ENCODE assay signal across 17 cellular contexts in the genomic region with DNA sequence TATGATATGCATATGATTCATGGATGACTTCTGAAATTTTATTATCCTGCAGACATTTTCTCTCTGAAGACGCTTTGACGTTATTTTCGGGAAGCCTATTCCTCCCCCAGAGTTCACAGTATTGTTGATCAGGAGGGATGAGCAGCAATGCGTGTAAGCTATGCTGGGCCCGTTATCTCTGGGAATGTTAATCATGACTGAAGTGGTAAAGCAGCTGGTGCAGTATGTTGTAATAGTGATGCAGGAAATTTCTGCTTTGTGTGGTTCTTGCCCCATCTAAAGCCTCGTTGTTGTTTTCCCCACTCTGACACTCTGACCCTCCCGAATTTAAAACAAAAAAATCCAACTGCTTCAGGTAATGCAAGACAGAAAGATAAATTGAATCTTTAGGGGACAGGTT.
"Had no signal": no experiment of that assay in that cellular context is flagged by ENCODE, and none has a peak within 500 bp of the region (broad histone marks: within the 10 kb centered on the region; RNA-seq: fewer than 3 reads in every experiment).

No MANE protein-coding gene starts in this region.

- H3K9me3 ChIP-seq: mucosa of descending colon, stomach, thoracic aorta had no signal

- H3K27me3 ChIP-seq: spleen, stomach had no signal

- H3K27ac ChIP-seq: coronary artery, parathyroid adenoma, spleen, stomach, thoracic aorta had no signal

- DNase-seq: activated CD4-positive, alpha-beta memory T cell treated with anti-CD3 and anti-CD28 coated beads, Interleukin-2, amount 10 ng/mL, durations not matched to agents 7 days and 5 days; activated CD4-positive, alpha-beta T cell treated with anti-CD3 and anti-CD28 coated beads for 36 hours; activated effector memory CD4-positive, alpha-beta T cell treated with anti-CD3 and anti-CD28 coated beads, Interleukin-2, amount 50 U/mL, for 16 hours; activated T-cell treated with anti-CD3 and anti-CD28 coated beads, Interleukin-2, amount 50 U/mL, for 4 hours; amniotic stem cell; hippocampal formation; kidney; mucosa of descending colon; naive thymus-derived CD4-positive, alpha-beta T cell; spleen; stomach; T-helper 17 cell had no signal

- H3K4me3 ChIP-seq: coronary artery, mucosa of descending colon, spleen, stomach, thoracic aorta had no signal

- ATAC-seq: activated CD4-positive, alpha-beta T cell treated with anti-CD3 and anti-CD28 coated beads for 36 hours; activated naive CD4-positive, alpha-beta T cell treated with anti-CD3 and anti-CD28 coated beads, Interleukin-2, amount 50 U/mL, for 72 hours; activated T-cell treated with anti-CD3 and anti-CD28 coated beads, Interleukin-2, amount 50 U/mL, for 4 hours; esophagus mucosa; mucosa of descending colon; naive thymus-derived CD4-positive, alpha-beta T cell; T-helper 17 cell had no signal

- H3K79me2 ChIP-seq: parathyroid adenoma had no signal

- H3K9ac ChIP-seq: parathyroid adenoma had no signal

- H3K4me1 ChIP-seq: parathyroid adenoma, spleen, stomach had no signal

- H3K36me3 ChIP-seq: spleen, stomach, thoracic aorta had no signal
